28 cellular contexts compared by ENCODE assay signal in genomic region chr10:87558333-87558732, GRCh38.
"Had no signal": no experiment of that assay in that cellular context is flagged by ENCODE, and none has a peak within 500 bp of the region (broad histone marks: within the 10 kb centered on the region; RNA-seq: fewer than 3 reads in every experiment).

No MANE protein-coding gene starts in this region.

- H3K27ac Mint-ChIP-seq: dendritic cell treated with granulocyte-macrophage colony-stimulating factor and Interleukin-4, amounts not matched to agents 40 ng/mL and 50 ng/mL, for 4 days; naive thymus-derived CD8-positive, alpha-beta T cell; nephron progenitor cell; type B pancreatic cell had no signal

- H3K4me1 ChIP-seq: esophagus muscularis mucosa, foreskin keratinocyte, gastroesophageal sphincter, heart right ventricle, left lung, prostate gland, right atrium auricular region, testis, tibial artery had no signal

- H3K4me3 Mint-ChIP-seq: dendritic cell treated with granulocyte-macrophage colony-stimulating factor and Interleukin-4, amounts not matched to agents 40 ng/mL and 50 ng/mL, for 4 days; naive thymus-derived CD8-positive, alpha-beta T cell; nephron progenitor cell; type B pancreatic cell had no signal

- H3K4me1 Mint-ChIP-seq: naive thymus-derived CD8-positive, alpha-beta T cell; nephron progenitor cell had no signal

- H3K27me3 ChIP-seq: colonic mucosa, esophagus muscularis mucosa, gastroesophageal sphincter, heart right ventricle, left lung, right atrium auricular region, testis, tibial artery had no signal

- H3K27me3 Mint-ChIP-seq: dendritic cell treated with granulocyte-macrophage colony-stimulating factor and Interleukin-4, amounts not matched to agents 40 ng/mL and 50 ng/mL, for 4 days had no signal

- H3K4me2 ChIP-seq: smooth muscle cell had no signal

- H3K27ac ChIP-seq: colonic mucosa, esophagus muscularis mucosa, foreskin keratinocyte, gastroesophageal sphincter, heart right ventricle, left lung, prostate gland, right atrium auricular region, testis, tibial artery had no signal

- ATAC-seq: foreskin keratinocyte; gastroesophageal sphincter; heart right ventricle; left cardiac atrium; left lung; naive thymus-derived CD8-positive, alpha-beta T cell; sciatic nerve; stimulated activated naive CD8-positive, alpha-beta T cell treated with anti-CD3 and anti-CD28 coated beads, Interleukin-15, Interleukin-2, amounts not matched to agents 100 U/mL and 50 U/mL, for 24 hours had no signal

- H3K36me3 ChIP-seq: colonic mucosa, gastroesophageal sphincter, left lung, prostate gland, right atrium auricular region, tibial artery had no signal

- H3K4me3 ChIP-seq: colonic mucosa, esophagus muscularis mucosa, gastroesophageal sphincter, heart right ventricle, left lung, prostate gland, right atrium auricular region, smooth muscle cell, testis, tibial artery had no signal

- DNase-seq: colonic mucosa; effector CD8-positive, alpha-beta T cell; foreskin keratinocyte; glutamatergic neuron; heart right ventricle; hippocampal formation; left cardiac atrium; left lung; mesenchymal stem cell; naive thymus-derived CD8-positive, alpha-beta T cell; nephron progenitor cell; nucleus accumbens; stimulated activated CD4-positive, alpha-beta T cell treated with anti-CD3 and anti-CD28 coated beads, Interleukin-12 subunit alpha, Interleukin-12 subunit beta, amount 100 ng/mL, for 4 hours; stimulated activated CD4-positive, alpha-beta T cell treated with anti-CD3 and anti-CD28 coated beads, Interleukin-1b, Interleukin-23, amount 100 ng/mL, for 48 hours; stimulated activated CD4-positive, alpha-beta T cell treated with anti-CD3 and anti-CD28 coated beads, Interleukin-4, amount 100 ng/mL, for 1 hour; stimulated activated CD8-positive, alpha-beta memory T cell treated with anti-CD3 and anti-CD28 coated beads, Interleukin-4, amount 100 ng/mL, for 48 hours; stimulated activated naive CD8-positive, alpha-beta T cell treated with anti-CD3 and anti-CD28 coated beads, Interleukin-15, Interleukin-2, amounts not matched to agents 100 U/mL and 50 U/mL, for 24 hours; substantia nigra; testis; tibial artery had no signal

- H3K9me3 ChIP-seq: colonic mucosa, esophagus muscularis mucosa, gastroesophageal sphincter, prostate gland, right atrium auricular region, testis, tibial artery had no signal
